In genomic region chr16:70579648-70580630, GRCh38 we compare ENCODE assay signal across 15 cellular contexts. TPM values are rescaled to one million over a fixed set of nuclear protein-coding genes. Genes with fewer than 3 reads are reported as not detected.
DNase-seq lines count a peak whose midpoint lies in the region; ATAC-seq and TF ChIP-seq lines count a peak whose summit lies in the region.
"Had no signal": no experiment of that assay in that cellular context is flagged by ENCODE, and none has a peak within 500 bp of the region (broad histone marks: within the 10 kb centered on the region; RNA-seq: fewer than 3 reads in every experiment).

No MANE protein-coding gene starts in this region.

- H2AFZ ChIP-seq in SK-N-SH (ENCODE audit: low read depth) (no peak overlapping the region), neuronal stem cell (ENCODE audit: low read length) (no peak overlapping the region)

- no peaks in the 10 kb centered on the region for H3K27me3 Mint-ChIP-seq in naive thymus-derived CD8-positive, alpha-beta T cell

- H2BK5ac ChIP-seq in neuronal stem cell (ENCODE audit: low read length), result no peak overlapping the region

- H3K4me1 ChIP-seq in SK-N-SH (ENCODE audit: control insufficient read depth in 1 of 2, insufficient read depth in 2 of 2, low read depth in 1 of 2, low read length in 1 of 2), result peaks cover 3 to 12% of the 10 kb centered on the region in 2 experiments; a peak in 2 of 4 replicates
- H3K4me1 ChIP-seq in heart left ventricle, result peaks cover 0 to 38% (median 22%) of the 10 kb centered on the region in 12 donors
- no peaks in the 10 kb centered on the region for H3K4me1 ChIP-seq in neuronal stem cell (ENCODE audit: control insufficient read depth in 2 of 2, insufficient read depth in 1 of 2, low read depth in 1 of 2, low read length in 2 of 2)
- H3K4me1 ChIP-seq in upper lobe of right lung, result peaks cover 18% of the 10 kb centered on the region
- H3K4me1 ChIP-seq: HAP-1 had no signal

- CTCF ChIA-PET in SK-N-SH (lab: Yijun Ruan, JAX), result interaction anchor here (0.9 kb wide), 1 partner anchor 22 kb away, joined by 3 read pairs; no protein-coding TSS in a partner anchor

- no peak for TF ChIP-seq POLR2A in heart left ventricle (IDR thresholded peaks at IDR 0.05)

- H3K18ac ChIP-seq in neuronal stem cell (ENCODE audit: low read length), result peak overlapping the region; percentile 20

- H3K14ac ChIP-seq in neuronal stem cell (ENCODE audit: low read length), result no peak overlapping the region

- POLR2A ChIA-PET in SK-N-SH (lab: Yijun Ruan, JAX), result interaction anchor here (0.6 kb wide), 1 partner anchor 11 kb away, joined by 4 read pairs; no protein-coding TSS in a partner anchor
- POLR2A ChIA-PET in naive thymus-derived CD8-positive, alpha-beta T cell (lab: Charles Lee), result no interaction called here

- peak overlapping the region in 3 of 10 donors; percentile 35 to 51 (median 41) for H3K27ac Mint-ChIP-seq in naive thymus-derived CD8-positive, alpha-beta T cell

- H3K36me3 ChIP-seq in SK-N-SH (replicated peaks in 1 of 2; ENCODE audit: control insufficient read depth in 1 of 2, insufficient read depth in 2 of 2, low read length in 1 of 2), result peaks cover 1 to 2% of the 10 kb centered on the region in 2 experiments
- peaks cover 0 to 8% (median 0%) of the 10 kb centered on the region in 9 donors for H3K36me3 ChIP-seq in heart left ventricle
- peaks cover 2 to 11% of the 10 kb centered on the region in 2 donors for H3K36me3 ChIP-seq in neuronal stem cell (replicated peaks in 1 of 2; ENCODE audit: control insufficient read depth in 2 of 2, insufficient read depth in 2 of 2, low read length in 2 of 2)
- no peaks in the 10 kb centered on the region for H3K36me3 ChIP-seq in upper lobe of right lung
- H3K36me3 ChIP-seq: HAP-1 had no signal

- TF ChIP-seq RAD21 in SK-N-SH (IDR thresholded peaks at IDR 0.05; ENCODE audit: low read length), result no peak

- no peak overlapping the region for H2BK12ac ChIP-seq in neuronal stem cell (ENCODE audit: low read length)

- no peak overlapping the region for H3K4ac ChIP-seq in neuronal stem cell (ENCODE audit: low read length)

- H3K36me3 Mint-ChIP-seq in naive thymus-derived CD8-positive, alpha-beta T cell, result no peaks in the 10 kb centered on the region
- H3K36me3 Mint-ChIP-seq: activated naive CD4-positive, alpha-beta T cell treated with anti-CD3 and anti-CD28 coated beads, Interleukin-2, amount 50 U/mL, for 72 hours had no signal

- H2BK15ac ChIP-seq in neuronal stem cell (ENCODE audit: low read length), result no peak overlapping the region

- H4K91ac ChIP-seq in neuronal stem cell (ENCODE audit: low read depth, low read length, poor library complexity), result no peak overlapping the region

- intact Hi-C loops in heart left ventricle (cut with DNase I), result loop anchor here in 2 of 10 donors (10.0 kb wide), 1 partner anchor 65 kb away; the partner anchor contains the start of gene IL34 (in 2 of the 2)
- intact Hi-C loops in upper lobe of right lung (cut with DNase I), result no loop called here

- H3K9ac ChIP-seq in SK-N-SH (no peak overlapping the region), neuronal stem cell (ENCODE audit: low read depth, low read length, poor library complexity) (no peak overlapping the region)

- peaks cover 0 to 10% (median 6%) of the 10 kb centered on the region in 4 donors for H3K4me1 Mint-ChIP-seq in naive thymus-derived CD8-positive, alpha-beta T cell

- peak overlapping the region; percentile 68 for H2AK5ac ChIP-seq in neuronal stem cell (ENCODE audit: low read depth, low read length)

- H3K4me3 ChIP-seq in SK-N-SH (ENCODE audit: low read depth in 2 of 2, low read length in 1 of 2), result no peak overlapping the region
- peak overlapping the region in 8 of 12 donors; percentile 18 to 52 (median 38) for H3K4me3 ChIP-seq in heart left ventricle
- peak overlapping the region in 1 of 2 donors; percentile 21 for H3K4me3 ChIP-seq in neuronal stem cell (ENCODE audit: low read length in 2 of 2)
- H3K4me3 ChIP-seq in upper lobe of right lung, result peak overlapping the region; percentile 23
- H3K4me3 ChIP-seq: HAP-1 had no signal

- TF ChIP-seq CTCF in SK-N-SH (IDR thresholded peaks at IDR 0.05), result no peak
- TF ChIP-seq CTCF in heart left ventricle (IDR thresholded peaks at IDR 0.05), result no peak
- TF ChIP-seq CTCF in upper lobe of right lung (IDR thresholded peaks at IDR 0.05), result no peak

- no peak for ATAC-seq in SK-N-SH treated with all-trans-retinoic acid at 6 μM for 48 hours
- peak; percentile 50 to 71 (median 58) for ATAC-seq in heart left ventricle
- ATAC-seq in upper lobe of right lung, result peak; percentile 67
- ATAC-seq in GM21786 (IDR thresholded peaks at IDR 0.05; ENCODE audit: unreplicated experiment), result no peak
- ATAC-seq in naive thymus-derived CD8-positive, alpha-beta T cell, result no peak
- ATAC-seq: PC-3 had no signal

- H3K79me2 ChIP-seq in SK-N-SH (ENCODE audit: insufficient read depth), result no peaks in the 10 kb centered on the region

- no peaks in the 10 kb centered on the region for H3K9me2 ChIP-seq in SK-N-SH

- no peak overlapping the region for H2BK120ac ChIP-seq in neuronal stem cell (ENCODE audit: low read depth, low read length)

- no peaks in the 10 kb centered on the region for H3K79me1 ChIP-seq in neuronal stem cell (ENCODE audit: low read depth, low read length)

- peak overlapping the region; percentile 68 for H3K23ac ChIP-seq in neuronal stem cell (ENCODE audit: low read depth, low read length, poor library complexity)

- WGBS in SK-N-SH (ENCODE audit: low lambda C conversion rate), result 86% methylated on average over 18 of the region's 21 CpGs
- 59 to 69% (median 66%) methylated on average over 17 to 21 of the region's 21 CpGs for WGBS in heart left ventricle, 4 donors
- WGBS in neuronal stem cell (ENCODE audit: extremely low coverage in 2 of 2, insufficient read length in 2 of 2, insufficient replicate concordance in 1 of 2), 2 donors, result no CpG with 5 or more reads among the region's 21 CpGs

- H4K8ac ChIP-seq in neuronal stem cell (ENCODE audit: low read depth, low read length), result no peak overlapping the region

- H4K20me1 ChIP-seq in SK-N-SH (ENCODE audit: insufficient read depth), result no peaks in the 10 kb centered on the region

- H3K4me2 ChIP-seq in SK-N-SH (no peak overlapping the region), neuronal stem cell (ENCODE audit: insufficient read depth, low read length, poor library complexity, severe bottlenecking) (no peak overlapping the region)

- H3K9me3 ChIP-seq in SK-N-SH, result no peaks in the 10 kb centered on the region
- H3K9me3 ChIP-seq in heart left ventricle, result no peaks in the 10 kb centered on the region
- no peaks in the 10 kb centered on the region for H3K9me3 ChIP-seq in neuronal stem cell (replicated peaks in 1 of 2; ENCODE audit: control insufficient read depth in 2 of 2, insufficient read depth in 1 of 2, low read depth in 1 of 2, low read length in 2 of 2)
- H3K9me3 ChIP-seq in upper lobe of right lung, result no peaks in the 10 kb centered on the region
- H3K9me3 ChIP-seq: HAP-1 had no signal

- no peak for TF ChIP-seq EP300 in SK-N-SH (IDR thresholded peaks at IDR 0.05; ENCODE audit: borderline replicate concordance in 1 of 2, low read depth in 1 of 2, low read length in 1 of 2)

- H3K27me3 ChIP-seq in SK-N-SH (ENCODE audit: insufficient read depth) (no peaks in the 10 kb centered on the region), heart left ventricle (no peaks in the 10 kb centered on the region), neuronal stem cell (ENCODE audit: control insufficient read depth in 3 of 3, insufficient read depth in 3 of 3, low read depth in 1 of 3, low read length in 3 of 3) (no peaks in the 10 kb centered on the region), upper lobe of right lung (no peaks in the 10 kb centered on the region)

- no peak overlapping the region for H3K4me3 Mint-ChIP-seq in naive thymus-derived CD8-positive, alpha-beta T cell

- DNase-seq in SK-N-SH, result peak; percentile 19
- DNase-seq in heart left ventricle, result peak; percentile 43 to 73 (median 65)
- DNase-seq in neuronal stem cell (ENCODE audit: low spot score), result no peak
- peak; percentile 72 for DNase-seq in upper lobe of right lung
- DNase-seq in naive thymus-derived CD8-positive, alpha-beta T cell, result no peak
- DNase-seq in CD1c-positive myeloid dendritic cell (ENCODE audit: extremely low spot score), result no peak
- DNase-seq: ACHN, foreskin melanocyte, NCI-H2171 treated with DMSO at 0.1 percent for 48 hours, PC-3, trophoblast cell had no signal

- H3K27ac ChIP-seq in SK-N-SH (ENCODE audit: low read depth in 2 of 2, low read length in 1 of 2) (no peak overlapping the region), heart left ventricle (peak overlapping the region in 5 of 12 donors; percentile 1 to 48 (median 25)), neuronal stem cell (replicated peaks; ENCODE audit: low read length) (no peak overlapping the region), upper lobe of right lung (no peak overlapping the region)

- peaks cover 12% of the 10 kb centered on the region for H3F3A ChIP-seq in SK-N-SH (replicated peaks; ENCODE audit: insufficient read depth)

- no peaks in the 10 kb centered on the region for H3K9me3 Mint-ChIP-seq in naive thymus-derived CD8-positive, alpha-beta T cell
- H3K9me3 Mint-ChIP-seq: activated naive CD4-positive, alpha-beta T cell treated with anti-CD3 and anti-CD28 coated beads, Interleukin-2, amount 50 U/mL, for 72 hours had no signal

TF ChIP-seq in SK-N-SH, 30 proteins besides CTCF, POLR2A, EP300 and RAD21 (continues in another document):
- no peak for TF ChIP-seq MEF2A (IDR thresholded peaks at IDR 0.05; ENCODE audit: borderline replicate concordance, low read depth)

RNA-seq across cellular contexts. Expression of gene SF3B3, which starts 56.3 kb away (rescaled TPM):
- polyA plus RNA-seq in SK-N-SH (2012; rRNA removed) (75.9 and 81.7 TPM in 2 replicates), heart left ventricle (10 to 100 TPM; 50.3 to 69.7 TPM)
- polyA plus RNA-seq in SK-N-SH (2012; cell fraction: cytosol; rRNA removed), result 58.5 and 71.3 TPM in 2 replicates
- 160 and 164 TPM in 2 replicates for polyA plus RNA-seq in SK-N-SH (2012; cell fraction: nucleus; rRNA removed)
- total RNA-seq in heart left ventricle (100 to 1,000 TPM in 8 of 9 donors, 10 to 100 TPM in 1; 83.9 to 198 (median 158) TPM), upper lobe of right lung (174 TPM)
- 133 TPM for polyA plus RNA-seq in neuronal stem cell (2013, experiment 1 of 2)
- 130 TPM for polyA plus RNA-seq in neuronal stem cell (2013, experiment 2 of 2)
- 100 to 1,000 TPM; 270 to 277 TPM for total RNA-seq in naive thymus-derived CD8-positive, alpha-beta T cell
- polyA plus RNA-seq in naive thymus-derived CD8-positive, alpha-beta T cell, result 100 to 1,000 TPM in 2 of 3 donors, 10 to 100 TPM in 1; 85.9 to 120 (median 104) TPM

RNA-seq across cellular contexts. Expression of gene COG4, which starts 56.6 kb away (rescaled TPM):
- polyA plus RNA-seq in SK-N-SH (2012; rRNA removed) (54.4 and 72.7 TPM in 2 replicates), heart left ventricle (10 to 100 TPM; 31.8 to 35.1 TPM)
- polyA plus RNA-seq in SK-N-SH (2012; cell fraction: cytosol; rRNA removed), result 32.9 and 45.7 TPM in 2 replicates
- polyA plus RNA-seq in SK-N-SH (2012; cell fraction: nucleus; rRNA removed), result 147 and 161 TPM in 2 replicates
- total RNA-seq in heart left ventricle (10 to 100 TPM; 30.7 to 45.7 (median 41.7) TPM), upper lobe of right lung (63.0 TPM)
- 30.7 TPM for polyA plus RNA-seq in neuronal stem cell (2013, experiment 1 of 2)
- 29.9 TPM for polyA plus RNA-seq in neuronal stem cell (2013, experiment 2 of 2)
- total RNA-seq in naive thymus-derived CD8-positive, alpha-beta T cell, result 10 to 100 TPM; 57.4 to 57.6 TPM
- 10 to 100 TPM; 52.4 to 58.6 (median 52.8) TPM for polyA plus RNA-seq in naive thymus-derived CD8-positive, alpha-beta T cell

Comparison
In these comparisons a context has a peak if more than half of its experiments do, and no peak if none do; other contexts are left out.
1. DNase-seq: peak in SK-N-SH (single experiment), heart left ventricle (5 of 5) and upper lobe of right lung (single experiment); none in neuronal stem cell (single experiment), naive thymus-derived CD8-positive, alpha-beta T cell (0 of 10) and CD1c-positive myeloid dendritic cell (single experiment).
2. H3K4me3 ChIP-seq: peak in heart left ventricle (8 of 12) and upper lobe of right lung (single experiment); none in SK-N-SH (0 of 2).
3. ATAC-seq: peak in heart left ventricle (4 of 4) and upper lobe of right lung (single experiment); none in SK-N-SH treated with all-trans-retinoic acid at 6 μM for 48 hours (single experiment), GM21786 (single experiment) and naive thymus-derived CD8-positive, alpha-beta T cell (0 of 2).